ENCODE assay signal across 8 cellular contexts in genomic region chr1:172343246-172344099, GRCh38.
DNase-seq lines count a peak whose midpoint lies in the region; ATAC-seq, FAIRE-seq and TF ChIP-seq lines count a peak whose summit lies in the region.

No MANE protein-coding gene starts in this region.

- H4K5ac ChIP-seq in H1 (ENCODE audit: insufficient read length, low read depth, low read length), result no peak overlapping the region

- 83% methylated on average over 10 of the region's 10 CpGs; no CpG with 5 or more reads in 1 of the 2 experiments for WGBS in H1 (ENCODE audit: extremely low coverage in 1 of 2, insufficient coverage in 1 of 2, insufficient read length in 1 of 2, insufficient replicate concordance in 2 of 2, low coverage in 1 of 2, low lambda C conversion rate in 2 of 2, missing lambda C conversion rate in 1 of 2), 2 experiments

- no peak overlapping the region for H3K4ac ChIP-seq in H1 (replicated peaks; ENCODE audit: insufficient read length, low read depth, low read length)

- ATAC-seq in GM18907 (IDR thresholded peaks at IDR 0.05; ENCODE audit: unreplicated experiment), result peak; percentile 38
- ATAC-seq in HG03139 (IDR thresholded peaks at IDR 0.05; ENCODE audit: unreplicated experiment), result no peak

- no peaks in the 10 kb centered on the region for H3K23me2 ChIP-seq in H1 (ENCODE audit: low read depth, low read length)

- no peak overlapping the region for H2BK12ac ChIP-seq in H1 (ENCODE audit: low read depth, low read length)

- H3K27me3 ChIP-seq in H1 (replicated peaks in 1 of 4; ENCODE audit: control insufficient read depth in 3 of 4, extremely low read depth in 1 of 4, insufficient read depth in 3 of 4, low read length in 3 of 4), result no peaks in the 10 kb centered on the region

- no peak overlapping the region for H3K14ac ChIP-seq in H1 (ENCODE audit: insufficient read length)

- H4K8ac ChIP-seq in H1 (ENCODE audit: extremely low read depth, insufficient read depth, low read length), result no peak overlapping the region

- FAIRE-seq in H1 (lab: Jason Lieb, UNC), result no peak

- DNase-seq in NCI-H446 treated with DMSO at 0.1 percent for 48 hours (lab: John Stamatoyannopoulos, UW), result peak; percentile 62
- no peak for DNase-seq in H1 (ENCODE audit: low read depth in 1 of 2, low spot score in 2 of 2)
- DNase-seq in renal cortical epithelial cell (ENCODE audit: low read depth), result peak; percentile 93
- no peak for DNase-seq in cerebellar nuclear complex (lab: John Stamatoyannopoulos, UW)
- DNase-seq in SK-N-DZ (ENCODE audit: low spot score), result no peak
- no peak for DNase-seq in cerebellum (ENCODE audit: low spot score)

- H3K9me3 ChIP-seq in H1 (ENCODE audit: insufficient read depth in 2 of 2, low read depth in 1 of 2, low read length in 1 of 2), result peaks cover 0 to 5% of the 10 kb centered on the region in 2 experiments; a peak in 2 of 4 replicates

- H2BK15ac ChIP-seq in H1 (ENCODE audit: low read length), result no peak overlapping the region

- no peak overlapping the region for H2BK120ac ChIP-seq in H1 (replicated peaks; ENCODE audit: low read depth, low read length)

- POLR2A ChIA-PET in H1 (lab: Charles Lee; ENCODE audit: partially characterized antibody), result interaction anchor here (1.3 kb wide), 1 partner anchor 15 kb away, joined by 3 read pairs; no protein-coding TSS in a partner anchor

- H3K79me2 ChIP-seq in H1 (ENCODE audit: control insufficient read depth in 1 of 2, insufficient read depth in 2 of 2, low read length in 2 of 2), result no peaks in the 10 kb centered on the region

- H3K4me1 ChIP-seq in H1 (replicated peaks in 1 of 4; ENCODE audit: control insufficient read depth in 3 of 4, insufficient read depth in 4 of 4, low read length in 3 of 4), result peaks cover 0 to 4% (median 0%) of the 10 kb centered on the region in 4 experiments; a peak in 2 of 7 replicates

- no peak overlapping the region for H3K18ac ChIP-seq in H1 (ENCODE audit: extremely low read depth, low read length)

- no peak overlapping the region for H3K4me2 ChIP-seq in H1 (ENCODE audit: insufficient read depth in 1 of 2, low read depth in 2 of 2, low read length in 2 of 2)

- CTCF ChIA-PET in H1 (lab: Charles Lee; ENCODE audit: partially characterized antibody), result interaction anchor here (1.0 to 2.0 kb wide), 4 partner anchors 12 to 209 kb away, joined by 3 to 6 read pairs (median 4); no protein-coding TSS in a partner anchor

- no peak overlapping the region for H2BK5ac ChIP-seq in H1 (ENCODE audit: low read depth, low read length)

- H2AFZ ChIP-seq in H1 (ENCODE audit: low read length), result no peak overlapping the region

- H3K36me3 ChIP-seq in H1 (ENCODE audit: control insufficient read depth in 2 of 4, insufficient read depth in 4 of 4, low read length in 3 of 4), result 0 out of 8 replicates have a peak, but pooled peaks cover 0 to 3% (median 0%) of the 10 kb centered on the region in 4 experiments

- TF ChIP-seq CTCF in H1 (IDR thresholded peaks at IDR 0.05; ENCODE audit: control extremely low read depth in 1 of 3, insufficient read depth in 1 of 3, low read depth in 1 of 3, low read length in 3 of 3), result no peak

- H3K9ac ChIP-seq in H1 (replicated peaks in 1 of 4; ENCODE audit: extremely low read depth in 1 of 4, low read depth in 3 of 4, low read length in 3 of 4), result no peak overlapping the region

- no peaks in the 10 kb centered on the region for H3K79me1 ChIP-seq in H1 (ENCODE audit: low read depth, low read length)

- H3K56ac ChIP-seq in H1 (replicated peaks; ENCODE audit: insufficient read length, low read depth, low read length), result no peak overlapping the region

- H3K23ac ChIP-seq in H1 (ENCODE audit: insufficient read length), result no peak overlapping the region

- H4K91ac ChIP-seq in H1 (replicated peaks; ENCODE audit: insufficient read length, low read length), result no peak overlapping the region

- H2BK20ac ChIP-seq in H1 (ENCODE audit: low read length), result no peak overlapping the region

- TF ChIP-seq POLR2A in H1 (IDR thresholded peaks at IDR 0.05; ENCODE audit: control extremely low read depth in 1 of 2, low read depth in 2 of 2, low read length in 2 of 2), result no peak

- H4K20me1 ChIP-seq in H1 (replicated peaks in 1 of 2; ENCODE audit: control insufficient read depth in 1 of 2, insufficient read depth in 2 of 2, low read length in 2 of 2), result no peaks in the 10 kb centered on the region

- no peak for TF ChIP-seq EP300 in H1 (IDR thresholded peaks at IDR 0.05; ENCODE audit: borderline replicate concordance in 1 of 2, low read depth in 2 of 2, low read length in 2 of 2)

- no peak overlapping the region for H3K27ac ChIP-seq in H1 (ENCODE audit: low read depth, low read length)

- no peak overlapping the region for H3K4me3 ChIP-seq in H1 (ENCODE audit: extremely low read depth in 1 of 4, insufficient read depth in 2 of 4, low read depth in 3 of 4, low read length in 4 of 4)

- TF ChIP-seq RAD21 in H1 (IDR thresholded peaks at IDR 0.05 in 1 of 2, conservative IDR thresholded peaks at IDR 0.05 in 1 of 2; ENCODE audit: low read depth in 2 of 2, low read length in 2 of 2), result no peak

- H2AK5ac ChIP-seq in H1 (ENCODE audit: low read depth, low read length), result no peak overlapping the region

TF ChIP-seq in H1, 55 proteins besides CTCF, POLR2A, EP300 and RAD21:
- TF ChIP-seq TBP (IDR thresholded peaks at IDR 0.05; ENCODE audit: low read depth, low read length), result no peak
- TF ChIP-seq TCF12 (IDR thresholded peaks at IDR 0.05; ENCODE audit: low read depth, low read length), result no peak
- 0 out of 2 replicates have a peak, but pooled peaks have one; percentile 8 for TF ChIP-seq JUND (IDR thresholded peaks at IDR 0.05; ENCODE audit: low read length)
- TF ChIP-seq RFX5 (IDR thresholded peaks at IDR 0.05; ENCODE audit: borderline replicate concordance, low read depth, low read length), result no peak

Comparison
In these comparisons a context has a peak if more than half of its experiments do, and no peak if none do; other contexts are left out.
1. DNase-seq: peak in NCI-H446 treated with DMSO at 0.1 percent for 48 hours (single experiment) and renal cortical epithelial cell (single experiment); none in H1 (0 of 2), cerebellar nuclear complex (0 of 2), SK-N-DZ (single experiment) and cerebellum (single experiment).